Comparison of ENCODE assay signal across 21 cellular contexts in genomic region chr2:160963957-160964356, GRCh38.
"Had no signal": no experiment of that assay in that cellular context is flagged by ENCODE, and none has a peak within 500 bp of the region (broad histone marks: within the 10 kb centered on the region; RNA-seq: fewer than 3 reads in every experiment).

No MANE protein-coding gene starts in this region.

- H3K27me3 ChIP-seq: colonic mucosa, foreskin keratinocyte, spleen, testis, transverse colon had no signal

- DNase-seq: colonic mucosa; effector CD4-positive, alpha-beta T cell; endodermal cell; foreskin keratinocyte; kidney; left cardiac atrium; left ventricle myocardium inferior; lower lobe of right lung; mesendoderm; naive B cell; occipital lobe; spleen; stimulated activated CD4-positive, alpha-beta T cell treated with anti-CD3 and anti-CD28 coated beads, Interleukin-15, amount 100 ng/mL, for 24 hours; stimulated activated CD4-positive, alpha-beta T cell treated with anti-CD3 and anti-CD28 coated beads, Interleukin-1b, Interleukin-23, amount 100 ng/mL, for 48 hours; stimulated activated CD4-positive, alpha-beta T cell treated with anti-CD3 and anti-CD28 coated beads, Interleukin-4, amount 100 ng/mL, for 24 hours; stimulated activated naive CD8-positive, alpha-beta T cell treated with anti-CD3 and anti-CD28 coated beads, Interleukin-15, amount 100 ng/mL, for 72 hours; testis; transverse colon had no signal

- H3K9me3 ChIP-seq: colonic mucosa, left ventricle myocardium inferior, lower lobe of right lung, spleen, testis, transverse colon had no signal

- H3K4me1 ChIP-seq: colonic mucosa, foreskin keratinocyte, transverse colon had no signal

- ATAC-seq: foreskin keratinocyte; left cardiac atrium; lower lobe of right lung; sciatic nerve; stimulated activated memory B cell treated with anti-CD40 and anti-IgM and Interleukin-4, amounts not matched to agents 10 μg/mL and 1 μg/mL and 100 μg/mL, for 72 hours; stimulated activated naive CD8-positive, alpha-beta T cell treated with anti-CD3 and anti-CD28 coated beads, Interleukin-15, amount 100 ng/mL, for 72 hours had no signal

- H3K27ac ChIP-seq: colonic mucosa, foreskin keratinocyte, left ventricle myocardium inferior, lower lobe of right lung, spleen, testis, transverse colon had no signal

- H3K36me3 ChIP-seq: colonic mucosa, left ventricle myocardium inferior, lower lobe of right lung, spleen, transverse colon had no signal

- H3K4me3 ChIP-seq: colonic mucosa, left ventricle myocardium inferior, lower lobe of right lung, spleen, testis, transverse colon had no signal

- FAIRE-seq: endothelial cell of umbilical vein, kidney had no signal
